Comparison of ENCODE assay signal across 8 cellular contexts in the genomic region with DNA sequence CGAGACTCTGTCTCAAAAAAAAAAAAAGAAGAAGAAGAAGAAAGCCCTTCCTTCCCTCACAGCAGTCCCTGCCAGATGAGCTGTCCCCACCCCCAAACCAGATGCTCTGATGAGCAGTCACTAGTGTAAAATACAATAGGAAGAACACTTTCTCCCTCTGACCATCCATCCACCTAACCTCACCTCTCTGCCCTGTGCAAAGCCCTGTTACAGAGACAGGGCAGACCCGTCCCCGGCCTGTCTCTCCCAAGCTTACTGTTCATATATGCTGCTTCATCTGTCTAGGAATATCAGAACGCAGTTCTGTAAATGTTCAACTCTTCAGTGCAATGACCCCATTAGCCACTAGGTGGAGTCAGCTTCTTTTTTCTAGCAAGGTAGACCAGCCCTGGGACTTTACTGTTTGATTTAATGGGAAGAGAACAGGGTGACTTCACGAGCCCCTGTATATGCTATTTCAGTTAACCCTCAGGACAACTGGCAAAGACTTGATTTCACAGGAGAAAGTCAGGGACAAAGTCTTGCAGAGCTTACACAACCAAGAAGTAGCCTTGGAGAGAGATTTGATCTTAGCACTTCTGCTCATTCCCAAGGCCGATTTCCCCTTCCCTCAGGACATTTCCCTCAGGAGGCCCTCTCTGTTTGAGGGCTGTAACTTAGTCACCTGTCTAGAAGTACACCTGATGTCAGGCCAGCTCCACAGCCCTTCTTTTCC. TPM values are rescaled to one million over a fixed set of nuclear protein-coding genes. Genes with fewer than 3 reads are reported as not detected.
DNase-seq lines count a peak whose midpoint lies in the region; ATAC-seq and TF ChIP-seq lines count a peak whose summit lies in the region.

No MANE protein-coding gene starts in this region.

- ATAC-seq in HG03066 (IDR thresholded peaks at IDR 0.05; ENCODE audit: low read depth, unreplicated experiment), result peak; percentile 49
- ATAC-seq in left lobe of liver, result peak; percentile 89

- peak; percentile 58 for DNase-seq in NCI-H345 treated with DMSO at 0.1 percent for 48 hours (lab: John Stamatoyannopoulos, UW; ENCODE audit: unreplicated experiment)
- peak; percentile 40 for DNase-seq in activated CD4-positive, CD25-positive, alpha-beta regulatory T cell treated with anti-CD3 and anti-CD28 coated beads, Interleukin-2, amount 50 U/mL, for 16 hours (ENCODE audit: low read depth, low spot score)
- DNase-seq in cerebellar cortex (ENCODE audit: low spot score), result peak; percentile 90
- peak; percentile 67 for DNase-seq in left lobe of liver (ENCODE audit: low spot score)
- peak; percentile 60 to 67 for DNase-seq in stimulated activated CD4-positive, alpha-beta T cell treated with anti-CD3 and anti-CD28 coated beads, Interleukin-4, amount 100 ng/mL, for 48 hours (ENCODE audit: low read depth in 2 of 2)
- DNase-seq in GM19238 (ENCODE audit: insufficient read length, low spot score), result no peak

- peak; percentile 89 for TF ChIP-seq CTCF in GM12872 (IDR thresholded peaks at IDR 0.05; ENCODE audit: insufficient read depth, low read depth, low read length)

RNA-seq across cellular contexts. Expression of a gene that starts 14.9 kb away (rescaled TPM):
- total RNA-seq in left lobe of liver, result 89.8 TPM

RNA-seq across cellular contexts. Expression of a gene that starts 49.3 kb away (rescaled TPM):
- 5.4 TPM for total RNA-seq in left lobe of liver
